Comparison of ENCODE assay signal across 16 cellular contexts in genomic region chr5:67578011-67578410, GRCh38.
"Had no signal": no experiment of that assay in that cellular context is flagged by ENCODE, and none has a peak within 500 bp of the region (broad histone marks: within the 10 kb centered on the region; RNA-seq: fewer than 3 reads in every experiment).

No MANE protein-coding gene starts in this region.

- H3K36me3 ChIP-seq: neutrophil, right atrium auricular region, transverse colon had no signal

- H3K4me3 Mint-ChIP-seq: activated T-helper 17 cell treated with anti-CD3 and anti-CD28 coated beads, Interleukin-2, amount 50 U/mL, for 72 hours; naive thymus-derived CD8-positive, alpha-beta T cell had no signal

- H3K4me3 ChIP-seq: coronary artery, mucosa of descending colon, right atrium auricular region, skin epidermis, transverse colon had no signal

- H3K27ac ChIP-seq: coronary artery, neutrophil, right atrium auricular region, skin epidermis, transverse colon had no signal

- H3K27ac Mint-ChIP-seq: activated T-helper 17 cell treated with anti-CD3 and anti-CD28 coated beads, Interleukin-2, amount 50 U/mL, for 72 hours; naive thymus-derived CD8-positive, alpha-beta T cell had no signal

- DNase-seq: activated CD4-positive, alpha-beta T cell treated with anti-CD3 and anti-CD28 coated beads for 1 hour; activated CD4-positive, alpha-beta T cell treated with anti-CD3 and anti-CD28 coated beads, Interleukin-2, amount 50 U/mL, for 4 hours; activated naive CD4-positive, alpha-beta T cell treated with Interleukin-2 at 50 U/mL for 16 hours; mucosa of descending colon; naive thymus-derived CD8-positive, alpha-beta T cell; stimulated activated naive CD8-positive, alpha-beta T cell treated with anti-CD3 and anti-CD28 coated beads, Interleukin-15, Interleukin-2, amounts not matched to agents 100 U/mL and 50 U/mL, for 24 hours; T-helper 1 cell; T1000; transverse colon had no signal

- H3K9me3 ChIP-seq: neutrophil, transverse colon had no signal

- H3K27me3 ChIP-seq: neutrophil, right atrium auricular region, transverse colon had no signal

- ATAC-seq: activated T-helper 17 cell treated with anti-CD3 and anti-CD28 coated beads, Interleukin-2, amount 50 U/mL, for 72 hours; left lobe of liver; mucosa of descending colon; naive thymus-derived CD8-positive, alpha-beta T cell; stimulated activated naive CD8-positive, alpha-beta T cell treated with anti-CD3 and anti-CD28 coated beads, Interleukin-15, Interleukin-2, amounts not matched to agents 100 U/mL and 50 U/mL, for 24 hours had no signal

- H3K4me1 ChIP-seq: right atrium auricular region, transverse colon had no signal

- H3K4me1 Mint-ChIP-seq: activated T-helper 17 cell treated with anti-CD3 and anti-CD28 coated beads, Interleukin-2, amount 50 U/mL, for 72 hours; naive thymus-derived CD8-positive, alpha-beta T cell had no signal

- FAIRE-seq: keratinocyte had no signal
